1 cellular context compared by ENCODE assay signal in genomic region chr16:84844049-84844350, GRCh38.
TF ChIP-seq lines count a peak whose summit lies in the region.

No MANE protein-coding gene starts in this region.

TF ChIP-seq in SK-N-SH treated with all-trans-retinoic acid at 6 μM for 48 hours, 23 proteins besides CTCF, POLR2A, EP300 and RAD21 (continued from another document):
- TF ChIP-seq PATZ1 (CRISPR knock-in tag; IDR thresholded peaks at IDR 0.05; ENCODE audit: borderline replicate concordance): no peak
- no peak for TF ChIP-seq BACH2 (CRISPR knock-in tag; IDR thresholded peaks at IDR 0.05; ENCODE audit: borderline replicate concordance)
- TF ChIP-seq CSDC2 (CRISPR knock-in tag; IDR thresholded peaks at IDR 0.05): no peak
- no peak for TF ChIP-seq ZNF8 (CRISPR knock-in tag; IDR thresholded peaks at IDR 0.05)
- TF ChIP-seq PPARA (CRISPR knock-in tag; IDR thresholded peaks at IDR 0.05; ENCODE audit: borderline replicate concordance): no peak
- no peak for TF ChIP-seq SNAI2 (CRISPR knock-in tag; IDR thresholded peaks at IDR 0.05)
- TF ChIP-seq ARNTL (CRISPR knock-in tag; IDR thresholded peaks at IDR 0.05; ENCODE audit: borderline replicate concordance, low read depth): no peak
